In the genomic region with DNA sequence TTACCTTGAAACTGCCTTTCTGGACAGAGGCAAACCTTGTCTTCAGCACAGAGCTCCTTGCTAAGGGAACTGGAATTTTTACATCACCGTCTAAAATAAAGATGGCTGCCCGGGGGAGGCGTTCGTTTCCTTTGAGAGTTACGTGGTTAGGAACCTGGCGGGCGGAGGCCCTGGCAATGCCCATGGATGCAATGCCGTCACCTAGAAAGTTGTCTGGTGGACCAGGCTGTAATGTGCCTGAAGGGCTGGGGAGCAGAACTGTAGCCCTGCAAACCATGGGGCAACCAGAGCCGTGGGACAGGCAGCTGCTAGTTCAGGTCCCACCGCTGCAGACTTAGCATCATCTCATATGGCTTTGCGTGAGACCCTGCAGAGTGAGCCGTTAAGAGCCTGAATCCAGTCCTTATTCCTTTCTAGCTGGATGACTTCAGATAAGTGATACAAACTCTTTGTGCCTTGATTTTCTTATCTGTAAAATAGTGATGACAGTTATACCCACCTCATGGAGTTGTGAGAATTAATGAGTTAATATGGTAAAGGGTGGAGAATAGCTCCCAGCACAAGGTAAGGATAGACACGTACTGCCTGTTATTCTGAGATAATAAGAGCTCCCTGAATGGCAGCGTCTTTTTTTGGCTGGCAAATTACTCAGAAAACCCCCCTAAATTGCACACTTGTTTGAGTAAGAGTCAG, we compare ENCODE assay signal across 1 cellular context.
TF ChIP-seq lines count a peak whose summit lies in the region.

No MANE protein-coding gene starts in this region.

TF ChIP-seq in GM23338, 12 proteins besides CTCF, POLR2A, EP300 and RAD21 (continued from another document):
- TF ChIP-seq, protein P1, sequence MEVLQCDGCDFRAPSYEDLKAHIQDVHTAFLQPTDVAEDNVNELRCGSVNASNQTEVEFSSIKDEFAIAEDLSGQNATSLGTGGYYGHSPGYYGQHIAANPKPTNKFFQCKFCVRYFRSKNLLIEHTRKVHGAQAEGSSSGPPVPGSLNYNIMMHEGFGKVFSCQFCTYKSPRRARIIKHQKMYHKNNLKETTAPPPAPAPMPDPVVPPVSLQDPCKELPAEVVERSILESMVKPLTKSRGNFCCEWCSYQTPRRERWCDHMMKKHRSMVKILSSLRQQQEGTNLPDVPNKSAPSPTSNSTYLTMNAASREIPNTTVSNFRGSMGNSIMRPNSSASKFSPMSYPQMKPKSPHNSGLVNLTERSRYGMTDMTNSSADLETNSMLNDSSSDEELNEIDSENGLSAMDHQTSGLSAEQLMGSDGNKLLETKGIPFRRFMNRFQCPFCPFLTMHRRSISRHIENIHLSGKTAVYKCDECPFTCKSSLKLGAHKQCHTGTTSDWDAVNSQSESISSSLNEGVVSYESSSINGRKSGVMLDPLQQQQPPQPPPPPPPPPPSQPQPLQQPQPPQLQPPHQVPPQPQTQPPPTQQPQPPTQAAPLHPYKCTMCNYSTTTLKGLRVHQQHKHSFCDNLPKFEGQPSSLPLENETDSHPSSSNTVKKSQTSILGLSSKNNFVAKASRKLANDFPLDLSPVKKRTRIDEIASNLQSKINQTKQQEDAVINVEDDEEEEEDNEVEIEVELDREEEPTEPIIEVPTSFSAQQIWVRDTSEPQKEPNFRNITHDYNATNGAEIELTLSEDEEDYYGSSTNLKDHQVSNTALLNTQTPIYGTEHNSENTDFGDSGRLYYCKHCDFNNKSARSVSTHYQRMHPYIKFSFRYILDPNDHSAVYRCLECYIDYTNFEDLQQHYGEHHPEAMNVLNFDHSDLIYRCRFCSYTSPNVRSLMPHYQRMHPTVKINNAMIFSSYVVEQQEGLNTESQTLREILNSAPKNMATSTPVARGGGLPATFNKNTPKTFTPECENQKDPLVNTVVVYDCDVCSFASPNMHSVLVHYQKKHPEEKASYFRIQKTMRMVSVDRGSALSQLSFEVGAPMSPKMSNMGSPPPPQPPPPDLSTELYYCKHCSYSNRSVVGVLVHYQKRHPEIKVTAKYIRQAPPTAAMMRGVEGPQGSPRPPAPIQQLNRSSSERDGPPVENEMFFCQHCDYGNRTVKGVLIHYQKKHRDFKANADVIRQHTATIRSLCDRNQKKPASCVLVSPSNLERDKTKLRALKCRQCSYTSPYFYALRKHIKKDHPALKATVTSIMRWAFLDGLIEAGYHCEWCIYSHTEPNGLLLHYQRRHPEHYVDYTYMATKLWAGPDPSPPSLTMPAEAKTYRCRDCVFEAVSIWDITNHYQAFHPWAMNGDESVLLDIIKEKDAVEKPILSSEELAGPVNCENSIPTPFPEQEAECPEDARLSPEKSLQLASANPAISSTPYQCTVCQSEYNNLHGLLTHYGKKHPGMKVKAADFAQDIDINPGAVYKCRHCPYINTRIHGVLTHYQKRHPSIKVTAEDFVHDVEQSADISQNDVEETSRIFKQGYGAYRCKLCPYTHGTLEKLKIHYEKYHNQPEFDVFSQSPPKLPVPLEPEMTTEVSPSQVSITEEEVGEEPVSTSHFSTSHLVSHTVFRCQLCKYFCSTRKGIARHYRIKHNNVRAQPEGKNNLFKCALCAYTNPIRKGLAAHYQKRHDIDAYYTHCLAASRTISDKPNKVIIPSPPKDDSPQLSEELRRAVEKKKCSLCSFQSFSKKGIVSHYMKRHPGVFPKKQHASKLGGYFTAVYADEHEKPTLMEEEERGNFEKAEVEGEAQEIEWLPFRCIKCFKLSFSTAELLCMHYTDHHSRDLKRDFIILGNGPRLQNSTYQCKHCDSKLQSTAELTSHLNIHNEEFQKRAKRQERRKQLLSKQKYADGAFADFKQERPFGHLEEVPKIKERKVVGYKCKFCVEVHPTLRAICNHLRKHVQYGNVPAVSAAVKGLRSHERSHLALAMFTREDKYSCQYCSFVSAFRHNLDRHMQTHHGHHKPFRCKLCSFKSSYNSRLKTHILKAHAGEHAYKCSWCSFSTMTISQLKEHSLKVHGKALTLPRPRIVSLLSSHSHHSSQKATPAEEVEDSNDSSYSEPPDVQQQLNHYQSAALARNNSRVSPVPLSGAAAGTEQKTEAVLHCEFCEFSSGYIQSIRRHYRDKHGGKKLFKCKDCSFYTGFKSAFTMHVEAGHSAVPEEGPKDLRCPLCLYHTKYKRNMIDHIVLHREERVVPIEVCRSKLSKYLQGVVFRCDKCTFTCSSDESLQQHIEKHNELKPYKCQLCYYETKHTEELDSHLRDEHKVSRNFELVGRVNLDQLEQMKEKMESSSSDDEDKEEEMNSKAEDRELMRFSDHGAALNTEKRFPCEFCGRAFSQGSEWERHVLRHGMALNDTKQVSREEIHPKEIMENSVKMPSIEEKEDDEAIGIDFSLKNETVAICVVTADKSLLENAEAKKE (CRISPR knock-in tag; IDR thresholded peaks at IDR 0.05) = no peak
- TF ChIP-seq, protein P2, sequence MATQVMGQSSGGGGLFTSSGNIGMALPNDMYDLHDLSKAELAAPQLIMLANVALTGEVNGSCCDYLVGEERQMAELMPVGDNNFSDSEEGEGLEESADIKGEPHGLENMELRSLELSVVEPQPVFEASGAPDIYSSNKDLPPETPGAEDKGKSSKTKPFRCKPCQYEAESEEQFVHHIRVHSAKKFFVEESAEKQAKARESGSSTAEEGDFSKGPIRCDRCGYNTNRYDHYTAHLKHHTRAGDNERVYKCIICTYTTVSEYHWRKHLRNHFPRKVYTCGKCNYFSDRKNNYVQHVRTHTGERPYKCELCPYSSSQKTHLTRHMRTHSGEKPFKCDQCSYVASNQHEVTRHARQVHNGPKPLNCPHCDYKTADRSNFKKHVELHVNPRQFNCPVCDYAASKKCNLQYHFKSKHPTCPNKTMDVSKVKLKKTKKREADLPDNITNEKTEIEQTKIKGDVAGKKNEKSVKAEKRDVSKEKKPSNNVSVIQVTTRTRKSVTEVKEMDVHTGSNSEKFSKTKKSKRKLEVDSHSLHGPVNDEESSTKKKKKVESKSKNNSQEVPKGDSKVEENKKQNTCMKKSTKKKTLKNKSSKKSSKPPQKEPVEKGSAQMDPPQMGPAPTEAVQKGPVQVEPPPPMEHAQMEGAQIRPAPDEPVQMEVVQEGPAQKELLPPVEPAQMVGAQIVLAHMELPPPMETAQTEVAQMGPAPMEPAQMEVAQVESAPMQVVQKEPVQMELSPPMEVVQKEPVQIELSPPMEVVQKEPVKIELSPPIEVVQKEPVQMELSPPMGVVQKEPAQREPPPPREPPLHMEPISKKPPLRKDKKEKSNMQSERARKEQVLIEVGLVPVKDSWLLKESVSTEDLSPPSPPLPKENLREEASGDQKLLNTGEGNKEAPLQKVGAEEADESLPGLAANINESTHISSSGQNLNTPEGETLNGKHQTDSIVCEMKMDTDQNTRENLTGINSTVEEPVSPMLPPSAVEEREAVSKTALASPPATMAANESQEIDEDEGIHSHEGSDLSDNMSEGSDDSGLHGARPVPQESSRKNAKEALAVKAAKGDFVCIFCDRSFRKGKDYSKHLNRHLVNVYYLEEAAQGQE (IDR thresholded peaks at IDR 0.05; ENCODE audit: unreplicated experiment) = no peak
